8 cellular contexts compared by ENCODE assay signal in the genomic region with DNA sequence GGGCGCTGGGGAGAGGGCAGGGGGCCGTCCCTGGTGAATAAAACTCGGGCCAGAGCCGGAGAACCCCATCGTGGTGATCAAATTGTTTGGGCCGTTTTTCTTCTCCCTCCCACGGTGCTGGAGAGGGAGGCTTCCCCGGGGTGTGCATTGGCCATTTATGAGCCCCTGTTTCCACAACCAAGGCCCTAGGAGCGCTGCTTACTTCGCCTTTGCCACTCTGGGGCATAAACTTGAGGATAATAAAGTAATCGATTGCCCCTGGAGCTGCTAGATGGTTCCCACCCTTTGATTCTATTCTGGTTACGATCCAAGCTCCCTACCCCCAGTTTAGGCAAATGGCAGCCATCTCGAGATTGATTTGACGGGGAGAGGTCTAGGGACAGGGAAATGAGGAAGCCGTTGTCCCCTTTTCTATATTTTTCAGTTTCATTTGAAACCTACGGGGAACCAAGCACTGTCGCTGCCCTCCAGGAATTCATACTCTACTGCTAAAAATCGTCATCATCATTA. TPM values are rescaled to one million over a fixed set of nuclear protein-coding genes. Genes with fewer than 3 reads are reported as not detected.
DNase-seq lines count a peak whose midpoint lies in the region; ATAC-seq and TF ChIP-seq lines count a peak whose summit lies in the region.

No MANE protein-coding gene starts in this region.

- ATAC-seq in HCT116: no peak
- ATAC-seq in HG03139 (IDR thresholded peaks at IDR 0.05; ENCODE audit: unreplicated experiment): no peak
- no peak for ATAC-seq in GM21515 (IDR thresholded peaks at IDR 0.05; ENCODE audit: unreplicated experiment)

- peaks cover 9% of the 10 kb centered on the region for H3K36me3 Mint-ChIP-seq in osteocyte (ENCODE audit: unreplicated experiment)

- H4K20me1 ChIP-seq in HCT116 (ENCODE audit: insufficient read depth): no peaks in the 10 kb centered on the region

- intact Hi-C loops in HCT116 (cut with micrococcal nuclease): loop anchor here (5.0 kb wide), 1 partner anchor 107 kb away; the partner anchor contains the start of gene TMC5

- POLR2A ChIA-PET in HCT116 (lab: Charles Lee): interaction anchor here (1.0 to 1.1 kb wide), 2 partner anchors 31 to 32 kb away, joined by 3 to 5 read pairs; partner anchors contain the start of gene VPS35L

- no peaks in the 10 kb centered on the region for H3K9me3 ChIP-seq in HCT116 (ENCODE audit: control insufficient read depth in 1 of 2, insufficient read depth in 1 of 2, low read depth in 1 of 2, low read length in 2 of 2)
- H3K9me3 ChIP-seq in WERI-Rb-1 (ENCODE audit: severe bottlenecking): no peaks in the 10 kb centered on the region

- H3K9me3 Mint-ChIP-seq in osteocyte (ENCODE audit: unreplicated experiment): no peaks in the 10 kb centered on the region

- H3K9me2 ChIP-seq in HCT116 (ENCODE audit: insufficient read depth): no peaks in the 10 kb centered on the region

- no peak for TF ChIP-seq RAD21 in HCT116 (IDR thresholded peaks at IDR 0.05; ENCODE audit: low read depth)

- CTCF ChIA-PET in HCT116 (lab: Charles Lee): interaction anchor here (0.9 to 1.4 kb wide), 2 partner anchors 22 to 77 kb away, joined by 3 read pairs; no protein-coding TSS in a partner anchor

- no peak overlapping the region for H2AFZ ChIP-seq in HCT116 (ENCODE audit: low read depth, low read length, poor library complexity, severe bottlenecking)

- H3K27me3 Mint-ChIP-seq in osteocyte (ENCODE audit: unreplicated experiment): no peaks in the 10 kb centered on the region

- no peak for TF ChIP-seq POLR2A in HCT116 (IDR thresholded peaks at IDR 0.05; ENCODE audit: borderline replicate concordance, extremely low read depth, insufficient read depth, insufficient read length)

- H3K4me3 Mint-ChIP-seq in osteocyte (ENCODE audit: unreplicated experiment): peak overlapping the region; percentile 99

- H3K4me3 ChIP-seq in HCT116 (replicated peaks in 1 of 2; ENCODE audit: low read depth in 1 of 2, low read length in 2 of 2): peak overlapping the region; percentile 87 to 94
- peak overlapping the region; percentile 73 for H3K4me3 ChIP-seq in WERI-Rb-1 (ENCODE audit: low read depth, low read length)

- H3K27me3 ChIP-seq in HCT116 (ENCODE audit: insufficient read depth, low read length): no peaks in the 10 kb centered on the region
- H3K27me3 ChIP-seq in WERI-Rb-1 (ENCODE audit: insufficient read depth, low read depth, severe bottlenecking): no peaks in the 10 kb centered on the region

- H3K9ac ChIP-seq in HCT116 (ENCODE audit: low read length): peak overlapping the region; percentile 86

- no TSS peak for BruUV-seq in HCT116 (replicated peaks; lab: Mats Ljungman, UMichigan)

- DNase-seq in AG20443 (ENCODE audit: low spot score): peak; percentile 20
- DNase-seq in HCT116 (ENCODE audit: low read depth, low spot score): no peak
- no peak for DNase-seq in WERI-Rb-1
- peak; percentile 39 for DNase-seq in germinal center (ENCODE audit: low spot score)
- no peak for DNase-seq in osteocyte (ENCODE audit: extremely low spot score, unreplicated experiment)
- no peak for DNase-seq in stimulated activated CD4-positive, alpha-beta T cell treated with anti-CD3 and anti-CD28 coated beads, Interleukin-1b, Interleukin-23, amount 100 ng/mL, for 48 hours

- peak overlapping the region; percentile 85 for H3K4me2 ChIP-seq in HCT116 (ENCODE audit: low read length)

- peak overlapping the region; percentile 96 for H3K27ac Mint-ChIP-seq in osteocyte (ENCODE audit: unreplicated experiment)

- RAD21 ChIA-PET in HCT116 (lab: Charles Lee; ENCODE audit: low non-redundant PET in 1 of 2, low total read pairs in 2 of 2, uncharacterized antibody in 2 of 2, unreplicated experiment in 2 of 2): no interaction called here

- TF ChIP-seq CTCF in HCT116 (IDR thresholded peaks at IDR 0.05 in 2 of 3, conservative IDR thresholded peaks at IDR 0.05 in 1 of 3; ENCODE audit: borderline replicate concordance in 1 of 3, insufficient read depth in 1 of 3, low read depth in 2 of 3, low read length in 2 of 3): no peak
- no peak for TF ChIP-seq CTCF in WERI-Rb-1 (IDR thresholded peaks at IDR 0.05; ENCODE audit: low read depth, low read length)
- TF ChIP-seq CTCF in osteocyte (IDR thresholded peaks at IDR 0.05): no peak

- H3K36me3 ChIP-seq in HCT116 (ENCODE audit: control insufficient read depth in 1 of 2, insufficient read depth in 2 of 2, low read length in 2 of 2) (peaks cover 6 to 14% of the 10 kb centered on the region in 2 experiments), WERI-Rb-1 (peaks cover 26% of the 10 kb centered on the region)

- peaks cover 38% of the 10 kb centered on the region for H3K4me1 Mint-ChIP-seq in osteocyte (ENCODE audit: unreplicated experiment)

- peaks cover 17 to 40% of the 10 kb centered on the region in 2 experiments for H3K4me1 ChIP-seq in HCT116 (ENCODE audit: control insufficient read depth in 1 of 2, insufficient read depth in 2 of 2, low read length in 2 of 2)

- H3K79me2 ChIP-seq in HCT116 (ENCODE audit: insufficient read depth, low read length): peaks cover 59% of the 10 kb centered on the region

- H3K27ac ChIP-seq in HCT116 (ENCODE audit: low read depth, low read length): peak overlapping the region; percentile 49
- H3K27ac ChIP-seq in WERI-Rb-1: peak overlapping the region; percentile 83

TF ChIP-seq in HCT116, 20 proteins besides CTCF, POLR2A, EP300 and RAD21:
- TF ChIP-seq SRF (IDR thresholded peaks at IDR 0.05; ENCODE audit: low read depth): no peak
- TF ChIP-seq ZFX (IDR thresholded peaks at IDR 0.05): 0 out of 2 replicates have a peak, but pooled peaks have one; percentile 8
- TF ChIP-seq EZH2 (IDR thresholded peaks at IDR 0.05): no peak
- no peak for TF ChIP-seq TCF7L2 (IDR thresholded peaks at IDR 0.05; ENCODE audit: borderline replicate concordance, extremely low read depth, insufficient read depth, insufficient read length)
- TF ChIP-seq ELF1 (IDR thresholded peaks at IDR 0.05; ENCODE audit: borderline replicate concordance, low read depth): no peak

RNA-seq across cellular contexts. Expression of gene CCP110, which starts 0.7 kb away (rescaled TPM):
- 21.4 TPM for total RNA-seq in HCT116 (2021; ENCODE audit: unreplicated experiment)
- polyA plus RNA-seq in HCT116 (2012): 5.1 and 7.4 TPM in 2 replicates
- 12.4 and 15.5 TPM in 2 replicates for total RNA-seq in osteocyte

RNA-seq across cellular contexts. Expression of gene GDE1, which starts 2.5 kb away (rescaled TPM):
- total RNA-seq in HCT116 (2021; ENCODE audit: unreplicated experiment): 47.1 TPM
- polyA plus RNA-seq in HCT116 (2012): 28.8 and 37.9 TPM in 2 replicates
- 75.9 and 77.8 TPM in 2 replicates for total RNA-seq in osteocyte

RNA-seq across cellular contexts. Expression of gene VPS35L, which starts 31.1 kb away (rescaled TPM):
- total RNA-seq in HCT116 (2021; ENCODE audit: unreplicated experiment): 21.4 TPM
- polyA plus RNA-seq in HCT116 (2012): 12.6 and 16.0 TPM in 2 replicates
- 78.2 and 79.0 TPM in 2 replicates for total RNA-seq in osteocyte

Comparison
In these comparisons a context has a peak if more than half of its experiments do, and no peak if none do; other contexts are left out.
1. DNase-seq: peak in AG20443 (single experiment) and germinal center (single experiment); none in HCT116 (single experiment), WERI-Rb-1 (single experiment), osteocyte (single experiment) and stimulated activated CD4-positive, alpha-beta T cell treated with anti-CD3 and anti-CD28 coated beads, Interleukin-1b, Interleukin-23, amount 100 ng/mL, for 48 hours (single experiment).